Comparison of ENCODE assay signal across 9 cellular contexts in genomic region chr19:43624933-43625332, GRCh38. TPM values are rescaled to one million over a fixed set of nuclear protein-coding genes. Genes with fewer than 3 reads are reported as not detected.
DNase-seq lines count a peak whose midpoint lies in the region; ATAC-seq and TF ChIP-seq lines count a peak whose summit lies in the region.
"Had no signal": no experiment of that assay in that cellular context is flagged by ENCODE, and none has a peak within 500 bp of the region (broad histone marks: within the 10 kb centered on the region; RNA-seq: fewer than 3 reads in every experiment).

No MANE protein-coding gene starts in this region.

- H3K27ac Mint-ChIP-seq in activated T-cell treated with anti-CD3 and anti-CD28 coated beads, Interleukin-2, amount 50 U/mL, for 72 hours, result peak overlapping the region; percentile 47
- H3K27ac Mint-ChIP-seq in progenitor cell of endocrine pancreas, result no peak overlapping the region

- peaks cover 15% of the 10 kb centered on the region for H3K27me3 Mint-ChIP-seq in activated T-cell treated with anti-CD3 and anti-CD28 coated beads, Interleukin-2, amount 50 U/mL, for 72 hours (ENCODE audit: low read depth)
- no peaks in the 10 kb centered on the region for H3K27me3 Mint-ChIP-seq in progenitor cell of endocrine pancreas

- no peaks in the 10 kb centered on the region for H3K9me3 Mint-ChIP-seq in activated T-cell treated with anti-CD3 and anti-CD28 coated beads, Interleukin-2, amount 50 U/mL, for 72 hours
- H3K9me3 Mint-ChIP-seq in progenitor cell of endocrine pancreas (ENCODE audit: low read depth), result no peaks in the 10 kb centered on the region

- peak; percentile 56 for DNase-seq in NT2/D1 (ENCODE audit: low read depth, low spot score)
- DNase-seq in activated T-cell treated with anti-CD3 and anti-CD28 coated beads, Interleukin-2, amount 50 U/mL, for 72 hours, result peak; percentile 90 to 92
- DNase-seq in iPS DF 19.7 (ENCODE audit: low read depth, low spot score), result peak; percentile 69
- DNase-seq in stimulated activated CD8-positive, alpha-beta memory T cell treated with anti-CD3 and anti-CD28 coated beads, Interleukin-15, amount 100 ng/mL, for 48 hours (ENCODE audit: low read depth in 2 of 2), result peak; percentile 74 to 80
- no peak for DNase-seq in NCI-H2196 treated with DMSO at 0.1 percent for 48 hours (lab: John Stamatoyannopoulos, UW; ENCODE audit: unreplicated experiment)
- DNase-seq in NCI-H2196 (lab: John Stamatoyannopoulos, UW; ENCODE audit: unreplicated experiment), result no peak
- DNase-seq in progenitor cell of endocrine pancreas (ENCODE audit: low spot score, unreplicated experiment), result no peak

- TF ChIP-seq CTCF in progenitor cell of endocrine pancreas (IDR thresholded peaks at IDR 0.05; ENCODE audit: unreplicated experiment), result no peak

- H3K4me3 ChIP-seq in NT2/D1 (ENCODE audit: insufficient read length, low read depth), result no peak overlapping the region

- no peaks in the 10 kb centered on the region for H3K4me1 ChIP-seq in NT2/D1 (ENCODE audit: insufficient read depth, insufficient read length)

- H3K36me3 Mint-ChIP-seq in activated T-cell treated with anti-CD3 and anti-CD28 coated beads, Interleukin-2, amount 50 U/mL, for 72 hours (ENCODE audit: insufficient read depth in 2 of 2), result peaks cover 0 to 1% of the 10 kb centered on the region in 2 donors
- peaks cover 29% of the 10 kb centered on the region for H3K36me3 Mint-ChIP-seq in progenitor cell of endocrine pancreas (ENCODE audit: insufficient read depth)

- peak; percentile 88 to 91 for ATAC-seq in activated T-cell treated with anti-CD3 and anti-CD28 coated beads, Interleukin-2, amount 50 U/mL, for 72 hours (replicated peaks in 1 of 2)
- no peak for ATAC-seq in HG02870 (IDR thresholded peaks at IDR 0.05; ENCODE audit: unreplicated experiment)

- peak overlapping the region; percentile 20 to 48 for H3K4me3 Mint-ChIP-seq in activated T-cell treated with anti-CD3 and anti-CD28 coated beads, Interleukin-2, amount 50 U/mL, for 72 hours
- H3K4me3 Mint-ChIP-seq in progenitor cell of endocrine pancreas (ENCODE audit: low read depth), result no peak overlapping the region

- H3K9ac ChIP-seq in NT2/D1 (ENCODE audit: insufficient read length, low read depth), result no peak overlapping the region

- no peaks in the 10 kb centered on the region for H3K9me3 ChIP-seq in NT2/D1 (ENCODE audit: insufficient read depth, low read length)

- peaks cover 29% of the 10 kb centered on the region for H3K36me3 ChIP-seq in NT2/D1 (ENCODE audit: insufficient read depth, insufficient read length, low read length)

- peaks cover 35% of the 10 kb centered on the region for H3K4me1 Mint-ChIP-seq in activated T-cell treated with anti-CD3 and anti-CD28 coated beads, Interleukin-2, amount 50 U/mL, for 72 hours (ENCODE audit: low read depth)
- peaks cover 8% of the 10 kb centered on the region for H3K4me1 Mint-ChIP-seq in progenitor cell of endocrine pancreas (ENCODE audit: low read depth)

- no peaks in the 10 kb centered on the region for H3K27me3 ChIP-seq in NT2/D1 (ENCODE audit: insufficient read depth, insufficient read length)

RNA-seq across cellular contexts. Expression of gene ZNF428, which starts 5.5 kb away (rescaled TPM):
- total RNA-seq in activated T-cell treated with anti-CD3 and anti-CD28 coated beads, Interleukin-2, amount 50 U/mL, for 72 hours, result 10 to 100 TPM; 17.2 to 25.6 TPM
- 87.5 and 88.9 TPM in 2 replicates for total RNA-seq in progenitor cell of endocrine pancreas

RNA-seq across cellular contexts. Expression of gene SRRM5, which starts 13.0 kb away (rescaled TPM):
- total RNA-seq in activated T-cell treated with anti-CD3 and anti-CD28 coated beads, Interleukin-2, amount 50 U/mL, for 72 hours, result 1 to 10 TPM; 1.1 to 1.7 TPM
- total RNA-seq in progenitor cell of endocrine pancreas, result 0.64 and 0.79 TPM in 2 replicates
- total RNA-seq: lung microvascular endothelial cell had no signal

RNA-seq across cellular contexts. Expression of gene CADM4, which starts 14.7 kb away (rescaled TPM):
- under 1 TPM; 0.28 to 0.74 TPM for total RNA-seq in activated T-cell treated with anti-CD3 and anti-CD28 coated beads, Interleukin-2, amount 50 U/mL, for 72 hours
- total RNA-seq in progenitor cell of endocrine pancreas, result 60.9 and 71.6 TPM in 2 replicates

RNA-seq across cellular contexts. Expression of gene ZNF576, which starts 28.5 kb away (rescaled TPM):
- 10 to 100 TPM; 10.0 to 11.8 TPM for total RNA-seq in activated T-cell treated with anti-CD3 and anti-CD28 coated beads, Interleukin-2, amount 50 U/mL, for 72 hours
- 15.4 and 15.5 TPM in 2 replicates for total RNA-seq in progenitor cell of endocrine pancreas

RNA-seq across cellular contexts. Expression of gene IRGQ, which starts 29.0 kb away (rescaled TPM):
- total RNA-seq in activated T-cell treated with anti-CD3 and anti-CD28 coated beads, Interleukin-2, amount 50 U/mL, for 72 hours, result 10 to 100 TPM; 13.6 to 16.6 TPM
- total RNA-seq in progenitor cell of endocrine pancreas, result 57.6 and 63.6 TPM in 2 replicates

Comparison
In these comparisons a context has a peak if more than half of its experiments do, and no peak if none do; other contexts are left out.
1. DNase-seq: peak in NT2/D1 (single experiment), activated T-cell treated with anti-CD3 and anti-CD28 coated beads, Interleukin-2, amount 50 U/mL, for 72 hours (2 of 2), iPS DF 19.7 (single experiment) and stimulated activated CD8-positive, alpha-beta memory T cell treated with anti-CD3 and anti-CD28 coated beads, Interleukin-15, amount 100 ng/mL, for 48 hours (2 of 2); none in NCI-H2196 treated with DMSO at 0.1 percent for 48 hours (single experiment), NCI-H2196 (single experiment) and progenitor cell of endocrine pancreas (single experiment).
2. RNA of gene CADM4, which starts 14.7 kb away (total RNA-seq): 60.9 to 71.6 TPM in progenitor cell of endocrine pancreas; 0.28 to 0.74 TPM in activated T-cell treated with anti-CD3 and anti-CD28 coated beads, Interleukin-2, amount 50 U/mL, for 72 hours; every median in the first group is over 10 times any median in the second.